In genomic region chr5:133952729-133953567, GRCh38 we compare ENCODE assay signal across 10 cellular contexts. TPM values are rescaled to one million over a fixed set of nuclear protein-coding genes. Genes with fewer than 3 reads are reported as not detected.
DNase-seq lines count a peak whose midpoint lies in the region; ATAC-seq and TF ChIP-seq lines count a peak whose summit lies in the region.
"Had no signal": no experiment of that assay in that cellular context is flagged by ENCODE, and none has a peak within 500 bp of the region (broad histone marks: within the 10 kb centered on the region; RNA-seq: fewer than 3 reads in every experiment).

No MANE protein-coding gene starts in this region.

- peaks cover 0 to 22% of the 10 kb centered on the region in 2 donors for H3K4me1 ChIP-seq in adrenal gland (replicated peaks in 1 of 2)
- H3K4me1 ChIP-seq in heart left ventricle = peaks cover 4 to 49% (median 34%) of the 10 kb centered on the region in 12 donors
- peaks cover 0 to 10% (median 7%) of the 10 kb centered on the region in 4 donors for H3K4me1 ChIP-seq in sigmoid colon

- H3K27ac ChIP-seq in adrenal gland (peak overlapping the region in 4 of 5 donors; percentile 65 to 87 (median 76)), heart left ventricle (peak overlapping the region; percentile 56 to 87 (median 83)), sigmoid colon (peak overlapping the region; percentile 55 to 65 (median 61))

- H3K36me3 ChIP-seq in adrenal gland (replicated peaks in 1 of 2) (peaks cover 0 to 21% of the 10 kb centered on the region in 2 donors), heart left ventricle (peaks cover 0 to 36% (median 32%) of the 10 kb centered on the region in 9 donors), sigmoid colon (peaks cover 0 to 39% (median 19%) of the 10 kb centered on the region in 4 donors)

- 44 to 60% (median 55%) methylated on average over 7 to 10 of the region's 10 CpGs for WGBS in adrenal gland, 4 donors
- WGBS in heart left ventricle, 4 donors = 36 to 53% (median 40%) methylated on average over 10 of the region's 10 CpGs
- WGBS in sigmoid colon, 2 donors = 76 to 80% methylated on average over 10 of the region's 10 CpGs

- intact Hi-C loops in adrenal gland (cut with DNase I) = no loop called here
- intact Hi-C loops in heart left ventricle (cut with DNase I) = no loop called here
- intact Hi-C loops in sigmoid colon (cut with DNase I) = no loop called here

- no peak for TF ChIP-seq EP300 in sigmoid colon (IDR thresholded peaks at IDR 0.05)

- ATAC-seq in heart left ventricle (peak; percentile 77 to 93 (median 92)), GM18517 (IDR thresholded peaks at IDR 0.05; ENCODE audit: unreplicated experiment) (no peak), HG03469 (IDR thresholded peaks at IDR 0.05; ENCODE audit: unreplicated experiment) (no peak)
- ATAC-seq: activated T-helper 17 cell treated with anti-CD3 and anti-CD28 coated beads, Interleukin-2, amount 50 U/mL, for 72 hours had no signal

- H3K9me3 ChIP-seq in adrenal gland (replicated peaks in 1 of 3) (no peaks in the 10 kb centered on the region), heart left ventricle (no peaks in the 10 kb centered on the region), sigmoid colon (no peaks in the 10 kb centered on the region)

- H3K4me3 ChIP-seq in adrenal gland = no peak overlapping the region
- peak overlapping the region in 5 of 12 donors; percentile 6 to 24 (median 18) for H3K4me3 ChIP-seq in heart left ventricle
- H3K4me3 ChIP-seq in sigmoid colon = no peak overlapping the region

- H3K27me3 ChIP-seq in adrenal gland (no peaks in the 10 kb centered on the region), heart left ventricle (no peaks in the 10 kb centered on the region), sigmoid colon (no peaks in the 10 kb centered on the region)

- DNase-seq in GM04504 (ENCODE audit: low read depth) (peak; percentile 95), adrenal gland (peak; percentile 44 to 92 (median 76)), heart left ventricle (peak in 4 of 5 donors; percentile 65 to 82 (median 74)), sigmoid colon (peak; percentile 87), NCI-H2196 (lab: John Stamatoyannopoulos, UW; ENCODE audit: unreplicated experiment) (no peak)
- no peak for DNase-seq in activated CD4-positive, alpha-beta T cell treated with anti-CD3 and anti-CD28 coated beads, Interleukin-2, amount 50 U/mL, for 4 hours
- DNase-seq: NK-92 treated with Interleukin-12 subunit alpha and Interleukin-12 subunit beta, amount 100 ng/mL, for 24 hours had no signal

- TF ChIP-seq POLR2A in adrenal gland (IDR thresholded peaks at IDR 0.05) = peak in 1 of 2 donors; percentile 29
- TF ChIP-seq POLR2A in heart left ventricle (IDR thresholded peaks at IDR 0.05) = no peak
- no peak for TF ChIP-seq POLR2A in sigmoid colon (IDR thresholded peaks at IDR 0.05)

- TF ChIP-seq CTCF in adrenal gland (IDR thresholded peaks at IDR 0.05) (no peak), heart left ventricle (IDR thresholded peaks at IDR 0.05) (no peak), sigmoid colon (IDR thresholded peaks at IDR 0.05) (no peak)

RNA-seq across cellular contexts. Expression of gene C5orf15, which starts 15.5 kb away (rescaled TPM):
- total RNA-seq in adrenal gland = 10 to 100 TPM; 31.9 to 90.1 (median 53.7) TPM
- polyA plus RNA-seq in adrenal gland = 10 to 100 TPM; 16.7 to 62.6 (median 21.2) TPM
- 10 to 100 TPM; 30.9 to 68.6 (median 37.1) TPM for total RNA-seq in heart left ventricle
- polyA plus RNA-seq in heart left ventricle = 10 to 100 TPM; 15.8 to 35.8 TPM
- total RNA-seq in sigmoid colon = 10 to 100 TPM; 22.8 to 38.5 (median 30.9) TPM
- polyA plus RNA-seq in sigmoid colon = 10 to 100 TPM in 2 of 3 donors, 1 to 10 TPM in 1; 6.6 to 34.1 (median 15.7) TPM

RNA-seq across cellular contexts. Expression of gene VDAC1, which starts 51.8 kb away (rescaled TPM):
- 100 to 1,000 TPM; 101 to 237 (median 136) TPM for total RNA-seq in adrenal gland
- polyA plus RNA-seq in adrenal gland = 100 to 1,000 TPM in 2 of 3 donors, 10 to 100 TPM in 1; 66.0 to 476 (median 121) TPM
- 100 to 1,000 TPM; 379 to 596 (median 548) TPM for total RNA-seq in heart left ventricle
- 100 to 1,000 TPM; 421 to 430 TPM for polyA plus RNA-seq in heart left ventricle
- total RNA-seq in sigmoid colon = 10 to 100 TPM; 71.3 to 99.2 (median 78.9) TPM
- 100 to 1,000 TPM; 192 to 361 (median 218) TPM for polyA plus RNA-seq in sigmoid colon

Comparison
In these comparisons a context has a peak if more than half of its experiments do, and no peak if none do; other contexts are left out.
1. DNase-seq: peak in GM04504 (single experiment), adrenal gland (7 of 7), heart left ventricle (4 of 5) and sigmoid colon (single experiment); none in NCI-H2196 (single experiment) and activated CD4-positive, alpha-beta T cell treated with anti-CD3 and anti-CD28 coated beads, Interleukin-2, amount 50 U/mL, for 4 hours (0 of 2).
2. ATAC-seq: peak in heart left ventricle (4 of 4); none in GM18517 (single experiment) and HG03469 (single experiment).
3. Peak in every context shown above with its lines, with median percentiles within 50 percentile points of each other: H3K27ac ChIP-seq.